11 cellular contexts compared by ENCODE assay signal in the genomic region with DNA sequence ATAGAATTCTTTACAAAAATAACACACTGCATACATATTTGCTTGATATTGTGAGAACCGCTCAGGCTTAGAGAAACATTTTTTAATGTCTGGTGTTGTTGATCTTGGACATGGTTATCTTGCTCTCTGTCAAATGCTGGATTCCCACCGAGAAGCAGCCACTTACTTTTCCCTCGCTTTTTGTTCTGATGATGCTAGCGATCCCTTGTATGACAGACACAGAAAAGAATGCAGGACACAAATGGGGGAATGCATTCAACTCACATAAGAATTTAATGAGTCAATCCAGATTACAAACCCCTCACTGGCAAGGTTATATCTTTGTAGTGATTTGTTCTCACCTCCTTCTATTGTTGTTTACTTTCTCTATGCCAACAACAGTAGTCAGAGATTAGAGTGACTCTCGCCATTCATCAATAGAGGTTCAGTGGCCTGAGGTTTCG.
DNase-seq lines count a peak whose midpoint lies in the region; ATAC-seq, FAIRE-seq and TF ChIP-seq lines count a peak whose summit lies in the region.
"Had no signal": no experiment of that assay in that cellular context is flagged by ENCODE, and none has a peak within 500 bp of the region (broad histone marks: within the 10 kb centered on the region; RNA-seq: fewer than 3 reads in every experiment).

No MANE protein-coding gene starts in this region.

- no peak overlapping the region for H2AFZ ChIP-seq in keratinocyte (ENCODE audit: control insufficient read depth, low read length)

- H3K9me3 ChIP-seq in keratinocyte (ENCODE audit: control insufficient read depth, low read depth, low read length) (no peaks in the 10 kb centered on the region), Peyer's patch (no peaks in the 10 kb centered on the region)
- H3K9me3 ChIP-seq: BLaER1 treated with 17β-estradiol and CSF1 and Interleukin-3, amounts not matched to agents 10 nM and 100 nM had no signal

- peaks cover 5% of the 10 kb centered on the region; the same call in 1 of the 2 replicates for H3K36me3 Mint-ChIP-seq in HFFc6 (ENCODE audit: low read depth)

- H3K4me1 Mint-ChIP-seq in HFFc6 (ENCODE audit: low read depth): peaks cover 62% of the 10 kb centered on the region

- no peaks in the 10 kb centered on the region; the same call in 1 of the 2 replicates for H3K27me3 Mint-ChIP-seq in HFFc6 (ENCODE audit: insufficient read depth)

- DNase-seq in A172 (ENCODE audit: low spot score): peak; percentile 98
- DNase-seq in HFFc6: peak; percentile 92
- peak; percentile 96 for DNase-seq in astrocyte of the spinal cord (ENCODE audit: low read depth, low spot score)
- DNase-seq in keratinocyte (ENCODE audit: low read depth, low spot score): no peak
- DNase-seq in Peyer's patch: no peak
- DNase-seq in SKM-1 (lab: John Stamatoyannopoulos, UW; ENCODE audit: unreplicated experiment): no peak
- no peak for DNase-seq in activated naive CD4-positive, alpha-beta T cell (lab: John Stamatoyannopoulos, UW)

- ATAC-seq in GM19452 (IDR thresholded peaks at IDR 0.05; ENCODE audit: unreplicated experiment): no peak

- H3K36me3 ChIP-seq in keratinocyte (ENCODE audit: control insufficient read depth in 2 of 2, extremely low read depth in 1 of 2, insufficient read depth in 2 of 2, low read length in 2 of 2) (no peaks in the 10 kb centered on the region), Peyer's patch (no peaks in the 10 kb centered on the region)
- H3K36me3 ChIP-seq: BLaER1 treated with 17β-estradiol and CSF1 and Interleukin-3, amounts not matched to agents 10 nM and 100 nM had no signal

- no peak for TF ChIP-seq POLR2A in Peyer's patch (IDR thresholded peaks at IDR 0.05)

- no peak overlapping the region for H3K4me2 ChIP-seq in keratinocyte (ENCODE audit: control insufficient read depth, extremely low read depth, insufficient read depth, low read depth, low read length)
- H3K4me2 ChIP-seq: BLaER1 treated with 17β-estradiol and CSF1 and Interleukin-3, amounts not matched to agents 10 nM and 100 nM had no signal

- FAIRE-seq in keratinocyte (lab: Jason Lieb, UNC): peak; percentile 79
- FAIRE-seq: TTC549 had no signal

- H3K27ac Mint-ChIP-seq in HFFc6: peak overlapping the region; percentile 79
- H3K27ac Mint-ChIP-seq: activated T-helper 1 cell treated with anti-CD3 and anti-CD28 coated beads, Interleukin-12 subunit alpha, Interleukin-12 subunit beta, Interleukin-2, Interleukin-4 antibody, amounts not matched to agents 30 ng/mL and 10 ng/mL and 1 ng/mL, durations not matched to agents 14 hours and 24 hours and 36 hours had no signal

- H3K4me3 ChIP-seq in astrocyte of the spinal cord (ENCODE audit: low read depth, low read length) (no peak overlapping the region), keratinocyte (ENCODE audit: control insufficient read depth in 2 of 3, extremely low read depth in 1 of 3, insufficient read depth in 2 of 3, low read depth in 1 of 3, low read length in 3 of 3) (no peak overlapping the region), Peyer's patch (no peak overlapping the region)
- H3K4me3 ChIP-seq: BLaER1 treated with 17β-estradiol and CSF1 and Interleukin-3, amounts not matched to agents 10 nM and 100 nM had no signal

- peak overlapping the region; percentile 57 for H3K4me3 Mint-ChIP-seq in HFFc6
- H3K4me3 Mint-ChIP-seq: activated T-helper 1 cell treated with anti-CD3 and anti-CD28 coated beads, Interleukin-12 subunit alpha, Interleukin-12 subunit beta, Interleukin-2, Interleukin-4 antibody, amounts not matched to agents 30 ng/mL and 10 ng/mL and 1 ng/mL, durations not matched to agents 14 hours and 24 hours and 36 hours had no signal

- TF ChIP-seq CTCF in HFFc6 (IDR thresholded peaks at IDR 0.05) (no peak), astrocyte of the spinal cord (IDR thresholded peaks at IDR 0.05; ENCODE audit: low read depth, low read length) (no peak), keratinocyte (optimal IDR thresholded peaks at IDR 0.05 in 1 of 3, IDR thresholded peaks at IDR 0.05 in 1 of 3, conservative IDR thresholded peaks at IDR 0.05 in 1 of 3; ENCODE audit: extremely low read depth in 1 of 3, insufficient read depth in 2 of 3, low read length in 3 of 3) (no peak), Peyer's patch (IDR thresholded peaks at IDR 0.05) (no peak)

- no peaks in the 10 kb centered on the region for H3K79me2 ChIP-seq in keratinocyte (ENCODE audit: control insufficient read depth, insufficient read depth, low read length)

- dilution Hi-C loops in keratinocyte (cut with MboI; ENCODE audit: extremely low pct_ligation_motif_present, low sequenced_read_pairs): no loop called here

- no peaks in the 10 kb centered on the region; the same call in 1 of the 2 replicates for H3K9me3 Mint-ChIP-seq in HFFc6
- H3K9me3 Mint-ChIP-seq: activated T-helper 1 cell treated with anti-CD3 and anti-CD28 coated beads, Interleukin-12 subunit alpha, Interleukin-12 subunit beta, Interleukin-2, Interleukin-4 antibody, amounts not matched to agents 30 ng/mL and 10 ng/mL and 1 ng/mL, durations not matched to agents 14 hours and 24 hours and 36 hours had no signal

- H3K27ac ChIP-seq in keratinocyte (ENCODE audit: control insufficient read depth, insufficient read depth, low read length) (peak overlapping the region; percentile 5), Peyer's patch (no peak overlapping the region)
- H3K27ac ChIP-seq: BLaER1 treated with 17β-estradiol and CSF1 and Interleukin-3, amounts not matched to agents 10 nM and 100 nM had no signal

- H3K27me3 ChIP-seq in keratinocyte (ENCODE audit: control insufficient read depth, extremely low read depth, insufficient read depth, low read length) (no peaks in the 10 kb centered on the region), Peyer's patch (no peaks in the 10 kb centered on the region)
- H3K27me3 ChIP-seq: BLaER1 treated with 17β-estradiol and CSF1 and Interleukin-3, amounts not matched to agents 10 nM and 100 nM had no signal

- H3K9ac ChIP-seq in keratinocyte (ENCODE audit: control insufficient read depth, extremely low read depth, insufficient read depth, low read length): no peak overlapping the region
- H3K9ac ChIP-seq: BLaER1 treated with 17β-estradiol and CSF1 and Interleukin-3, amounts not matched to agents 10 nM and 100 nM had no signal

- H3K4me1 ChIP-seq in keratinocyte (ENCODE audit: control insufficient read depth, extremely low read depth, insufficient read depth, low read length): peaks cover 30% of the 10 kb centered on the region
- H3K4me1 ChIP-seq in Peyer's patch: no peaks in the 10 kb centered on the region
- H3K4me1 ChIP-seq: BLaER1 treated with 17β-estradiol and CSF1 and Interleukin-3, amounts not matched to agents 10 nM and 100 nM had no signal

- in situ Hi-C loops in astrocyte of the spinal cord (cut with HindIII; ENCODE audit: low sequenced_read_pairs): no loop called here

- H3K9me1 ChIP-seq in keratinocyte (ENCODE audit: control insufficient read depth, extremely low read depth, insufficient read depth, low read length): no peaks in the 10 kb centered on the region

- no peaks in the 10 kb centered on the region for H4K20me1 ChIP-seq in keratinocyte (ENCODE audit: control insufficient read depth, extremely low read depth, insufficient read depth, low read length)
- H4K20me1 ChIP-seq: BLaER1 treated with 17β-estradiol and CSF1 and Interleukin-3, amounts not matched to agents 10 nM and 100 nM had no signal

Comparison
In these comparisons a context has a peak if more than half of its experiments do, and no peak if none do; other contexts are left out.
1. DNase-seq: peak in A172 (single experiment), HFFc6 (single experiment) and astrocyte of the spinal cord (single experiment); none in keratinocyte (single experiment), Peyer's patch (0 of 3), SKM-1 (single experiment) and activated naive CD4-positive, alpha-beta T cell (0 of 4).